ENCODE assay signal across 8 cellular contexts in the genomic region with DNA sequence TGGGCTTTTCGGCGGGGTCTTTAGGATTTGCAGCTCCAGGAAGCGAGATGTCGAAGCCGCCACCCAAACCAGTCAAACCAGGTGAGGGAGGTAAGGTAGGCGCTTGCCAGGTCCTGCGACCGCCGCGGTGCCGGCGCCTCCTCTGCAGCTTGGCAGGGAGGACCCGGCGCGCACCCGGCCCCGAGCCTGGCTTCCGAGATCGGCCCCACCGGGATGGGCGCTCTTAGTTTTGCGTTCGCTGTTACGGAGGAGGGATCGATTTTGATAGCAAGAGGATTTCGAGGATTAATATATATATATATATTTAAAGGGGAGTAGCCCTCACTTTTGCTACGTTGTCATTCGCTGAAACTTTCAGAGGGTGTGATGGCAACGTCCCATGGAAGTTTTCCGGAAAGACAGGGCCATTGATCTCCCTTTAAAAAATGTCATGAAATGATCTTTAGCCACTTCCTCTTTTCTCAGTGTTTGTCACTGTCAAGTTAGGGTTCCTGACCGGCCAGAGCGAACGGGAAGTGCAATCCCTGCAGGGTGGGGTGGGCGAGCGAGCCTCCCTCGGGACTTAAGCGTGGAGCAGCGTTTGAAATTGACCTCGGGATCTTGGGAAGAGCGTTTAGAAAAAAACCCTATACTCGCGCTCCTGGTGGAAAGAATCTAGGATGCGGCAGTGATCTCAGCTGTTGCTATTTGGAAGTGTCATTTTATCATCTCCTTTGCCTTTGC. TPM values are rescaled to one million over a fixed set of nuclear protein-coding genes. Genes with fewer than 3 reads are reported as not detected.
DNase-seq lines count a peak whose midpoint lies in the region; ATAC-seq and TF ChIP-seq lines count a peak whose summit lies in the region.

No MANE protein-coding gene starts in this region.

- H3K36me3 Mint-ChIP-seq in CD4-positive, CD25-positive, alpha-beta regulatory T cell, result peaks cover 1% of the 10 kb centered on the region

- intact Hi-C loops in uterus (cut with DNase I; ENCODE audit: low total_unique reads), result loop anchor here (10.0 kb wide), 1 partner anchor 134 kb away; a partner anchor contains a TSS

- no peak for TF ChIP-seq POLR2A in uterus (IDR thresholded peaks at IDR 0.05)

- H3K9me3 ChIP-seq in CD4-positive, CD25-positive, alpha-beta regulatory T cell (ENCODE audit: control insufficient read depth in 2 of 2, low read length in 2 of 2), result no peaks in the 10 kb centered on the region
- H3K9me3 ChIP-seq in uterus, result no peaks in the 10 kb centered on the region

- H3K4me1 Mint-ChIP-seq in CD4-positive, CD25-positive, alpha-beta regulatory T cell, result peaks cover 28 to 74% (median 57%) of the 10 kb centered on the region in 4 donors

- no peaks in the 10 kb centered on the region for H3K9me3 Mint-ChIP-seq in CD4-positive, CD25-positive, alpha-beta regulatory T cell

- no peaks in the 10 kb centered on the region for H3K36me3 ChIP-seq in CD4-positive, CD25-positive, alpha-beta regulatory T cell (ENCODE audit: control insufficient read depth, insufficient read depth, low read length)
- no peaks in the 10 kb centered on the region for H3K36me3 ChIP-seq in uterus

- no peaks in the 10 kb centered on the region for H3K27me3 Mint-ChIP-seq in CD4-positive, CD25-positive, alpha-beta regulatory T cell

- peak overlapping the region; percentile 96 for H3K4me3 ChIP-seq in CD4-positive, CD25-positive, alpha-beta regulatory T cell (ENCODE audit: low read depth, low read length)
- peak overlapping the region; percentile 85 to 96 for H3K4me3 ChIP-seq in uterus

- peaks cover 68% of the 10 kb centered on the region for H3K4me1 ChIP-seq in CD4-positive, CD25-positive, alpha-beta regulatory T cell (ENCODE audit: control insufficient read depth, insufficient read depth, low read length, poor library complexity, severe bottlenecking)
- peaks cover 0 to 9% of the 10 kb centered on the region in 2 donors for H3K4me1 ChIP-seq in uterus

- peak overlapping the region; percentile 90 to 96 (median 94) for H3K27ac Mint-ChIP-seq in CD4-positive, CD25-positive, alpha-beta regulatory T cell

- H3K4me3 Mint-ChIP-seq in CD4-positive, CD25-positive, alpha-beta regulatory T cell, result peak overlapping the region; percentile 91 to 98 (median 96)

- TF ChIP-seq CTCF in uterus (IDR thresholded peaks at IDR 0.05), result peak; percentile 18 to 62 (median 48)

- H3K27me3 ChIP-seq in CD4-positive, CD25-positive, alpha-beta regulatory T cell (ENCODE audit: control insufficient read depth, insufficient read depth, low read length), result no peaks in the 10 kb centered on the region
- H3K27me3 ChIP-seq in uterus, result no peaks in the 10 kb centered on the region

- peak; percentile 21 to 22 for ATAC-seq in CD4-positive, CD25-positive, alpha-beta regulatory T cell (ENCODE audit: low read depth in 2 of 2)
- ATAC-seq in GM18873 (IDR thresholded peaks at IDR 0.05; ENCODE audit: low FRiP score, unreplicated experiment) (peak; percentile 43), HG03066 (IDR thresholded peaks at IDR 0.05; ENCODE audit: low read depth, unreplicated experiment) (peak; percentile 39)

- peak overlapping the region; percentile 89 for H3K27ac ChIP-seq in CD4-positive, CD25-positive, alpha-beta regulatory T cell (ENCODE audit: insufficient read depth, low read length, poor library complexity, severe bottlenecking)
- H3K27ac ChIP-seq in uterus, result peak overlapping the region; percentile 93 to 96

- DNase-seq in CD4-positive, CD25-positive, alpha-beta regulatory T cell, result peak in 1 of 3 donors; percentile 11
- DNase-seq in NCI-H526 (lab: John Stamatoyannopoulos, UW), result peak; percentile 65 to 85
- peak; percentile 18 for DNase-seq in activated CD8-positive, alpha-beta memory T cell treated with anti-CD3 and anti-CD28 coated beads, Interleukin-2, amount 50 U/mL, for 4 hours
- DNase-seq in fibroblast of gingiva (ENCODE audit: low read depth), result peak; percentile 72
- peak; percentile 79 for DNase-seq in myocyte (ENCODE audit: low read depth)
- peak; percentile 55 to 57 for DNase-seq in uterus

RNA-seq across cellular contexts. Expression of a gene that starts 0.5 kb away (rescaled TPM):
- 68.2 TPM for total RNA-seq in CD4-positive, CD25-positive, alpha-beta regulatory T cell
- polyA plus RNA-seq in CD4-positive, CD25-positive, alpha-beta regulatory T cell, result 100 to 1,000 TPM; 140 to 203 (median 162) TPM
- 18.7 and 24.6 TPM in 2 replicates for total RNA-seq in myocyte
- 27.1 TPM for polyA plus RNA-seq in myocyte (2012)
- total RNA-seq in uterus, result 10 to 100 TPM in 3 of 4 donors, 1 to 10 TPM in 1; 3.3 to 54.4 (median 32.2) TPM

RNA-seq across cellular contexts. Expression of a gene that starts 0.9 kb away (rescaled TPM):
- total RNA-seq in CD4-positive, CD25-positive, alpha-beta regulatory T cell, result 41.5 TPM
- polyA plus RNA-seq in CD4-positive, CD25-positive, alpha-beta regulatory T cell, result 10 to 100 TPM; 41.5 to 55.0 (median 51.3) TPM
- total RNA-seq in myocyte (39.0 and 42.6 TPM in 2 replicates), uterus (10 to 100 TPM in 3 of 4 donors, 1 to 10 TPM in 1; 1.3 to 32.5 (median 15.6) TPM)
- 23.2 TPM for polyA plus RNA-seq in myocyte (2012)
